ENCODE assay signal across 1 cellular context in genomic region chr10:5896765-5897340, GRCh38.
TF ChIP-seq lines count a peak whose summit lies in the region.

No MANE protein-coding gene starts in this region.

TF ChIP-seq in K562, 482 proteins besides CTCF, POLR2A, EP300 and RAD21 (continues in another document):
- TF ChIP-seq KLF6 (CRISPR knock-in tag; IDR thresholded peaks at IDR 0.05; ENCODE audit: borderline replicate concordance) = no peak
- TF ChIP-seq ZMIZ1 (IDR thresholded peaks at IDR 0.05; ENCODE audit: low read depth in 2 of 2, low read length in 2 of 2) = no peak
- no peak for TF ChIP-seq BDP1 (IDR thresholded peaks at IDR 0.05; ENCODE audit: insufficient read depth, insufficient read length)
- no peak for TF ChIP-seq GMEB1 (CRISPR knock-in tag; IDR thresholded peaks at IDR 0.05)
- TF ChIP-seq TAL1 (IDR thresholded peaks at IDR 0.05) = no peak
- TF ChIP-seq MYNN (IDR thresholded peaks at IDR 0.05) = no peak
- TF ChIP-seq MYNN (CRISPR knock-in tag; IDR thresholded peaks at IDR 0.05) = no peak
- no peak for TF ChIP-seq LCOR (CRISPR knock-in tag; IDR thresholded peaks at IDR 0.05)
- TF ChIP-seq ZHX1 (conservative IDR thresholded peaks at IDR 0.05; ENCODE audit: low read length) = no peak
- TF ChIP-seq ZNF124 (CRISPR knock-in tag; IDR thresholded peaks at IDR 0.05) = no peak
- no peak for TF ChIP-seq TEAD1 (CRISPR knock-in tag; IDR thresholded peaks at IDR 0.05)
- TF ChIP-seq LARP7 (IDR thresholded peaks at IDR 0.05) = no peak
- TF ChIP-seq CCNT2 (IDR thresholded peaks at IDR 0.05; ENCODE audit: borderline replicate concordance, extremely low read depth, insufficient read length, low read depth, low read length) = no peak
- TF ChIP-seq RFX7 (CRISPR knock-in tag; IDR thresholded peaks at IDR 0.05) = no peak
- no peak for TF ChIP-seq ARID3B (CRISPR knock-in tag; IDR thresholded peaks at IDR 0.05; ENCODE audit: borderline replicate concordance)
- no peak for TF ChIP-seq ZNF143 (CRISPR knock-in tag; IDR thresholded peaks at IDR 0.05)
- TF ChIP-seq TEAD4 (IDR thresholded peaks at IDR 0.05; ENCODE audit: low read length) = no peak; the same call in 1 of the 2 replicates
- no peak for TF ChIP-seq TEAD4 (CRISPR knock-in tag; IDR thresholded peaks at IDR 0.05; ENCODE audit: borderline replicate concordance)
- no peak for TF ChIP-seq RBFOX2 (IDR thresholded peaks at IDR 0.05; ENCODE audit: low read depth, low read length)
- TF ChIP-seq OTX1 (CRISPR knock-in tag; IDR thresholded peaks at IDR 0.05) = no peak
- TF ChIP-seq CREM (IDR thresholded peaks at IDR 0.05; ENCODE audit: low read depth) = no peak
- no peak for TF ChIP-seq ZNF41 (CRISPR knock-in tag; conservative IDR thresholded peaks at IDR 0.05)
- TF ChIP-seq ZNF449 (CRISPR knock-in tag; IDR thresholded peaks at IDR 0.05) = no peak
- no peak for TF ChIP-seq ZFP30 (CRISPR knock-in tag; IDR thresholded peaks at IDR 0.05; ENCODE audit: borderline replicate concordance)
- no peak for TF ChIP-seq ATF1 (CRISPR knock-in tag; IDR thresholded peaks at IDR 0.05)
- 0 out of 2 replicates have a peak, but pooled peaks have one; percentile 22 for TF ChIP-seq ATF1 (tag; IDR thresholded peaks at IDR 0.05)
- TF ChIP-seq MEIS2 (IDR thresholded peaks at IDR 0.05; ENCODE audit: partially characterized antibody) = peak; percentile 46
- no peak for TF ChIP-seq ID3 (CRISPR knock-in tag; IDR thresholded peaks at IDR 0.05)
- TF ChIP-seq ID3 (tag; IDR thresholded peaks at IDR 0.05) = no peak
- no peak for TF ChIP-seq KDM1A (IDR thresholded peaks at IDR 0.05)
- TF ChIP-seq PHF8 (IDR thresholded peaks at IDR 0.05; ENCODE audit: borderline replicate concordance, low read length) = no peak
- no peak for TF ChIP-seq E2F3 (CRISPR knock-in tag; IDR thresholded peaks at IDR 0.05)
- TF ChIP-seq GATA2 (CRISPR knock-in tag; IDR thresholded peaks at IDR 0.05) = no peak
- TF ChIP-seq SP1 (CRISPR knock-in tag; IDR thresholded peaks at IDR 0.05) = no peak
- peak; percentile 17; the same call in 1 of the 2 replicates for TF ChIP-seq SMARCA4 (IDR thresholded peaks at IDR 0.05)
- 0 out of 4 replicates have a peak, but pooled peaks of 1 of the 2 experiments have one; percentile 12 for TF ChIP-seq SRF (CRISPR knock-in tag; IDR thresholded peaks at IDR 0.05)
- peak; percentile 65 for TF ChIP-seq RFX5 (IDR thresholded peaks at IDR 0.05; ENCODE audit: low read depth, low read length)
- TF ChIP-seq THRAP3 (IDR thresholded peaks at IDR 0.05; ENCODE audit: borderline replicate concordance) = no peak
- no peak for TF ChIP-seq ZNF696 (CRISPR knock-in tag; conservative IDR thresholded peaks at IDR 0.05)
- TF ChIP-seq UBTF (IDR thresholded peaks at IDR 0.05; ENCODE audit: borderline replicate concordance in 1 of 2, low read depth in 2 of 2, low read length in 2 of 2) = no peak
- TF ChIP-seq HNRNPL (IDR thresholded peaks at IDR 0.05; ENCODE audit: low read depth, low read length) = no peak
- no peak for TF ChIP-seq TCF15 (CRISPR knock-in tag; IDR thresholded peaks at IDR 0.05)
- TF ChIP-seq ZNF23 (CRISPR knock-in tag; IDR thresholded peaks at IDR 0.05) = no peak
- TF ChIP-seq FOXJ2 (tag; IDR thresholded peaks at IDR 0.05) = no peak
- no peak for TF ChIP-seq CHCHD3 (CRISPR knock-in tag; IDR thresholded peaks at IDR 0.05)
- no peak for TF ChIP-seq ETV6 (IDR thresholded peaks at IDR 0.05; ENCODE audit: borderline replicate concordance in 1 of 2, low read depth in 2 of 2, low read length in 1 of 2)
- TF ChIP-seq ETV6 (CRISPR knock-in tag; IDR thresholded peaks at IDR 0.05; ENCODE audit: borderline replicate concordance) = no peak
- no peak for TF ChIP-seq SIX5 (IDR thresholded peaks at IDR 0.05; ENCODE audit: borderline replicate concordance in 1 of 2, insufficient read depth in 1 of 2, low read depth in 1 of 2, low read length in 2 of 2)
- no peak for TF ChIP-seq NR2F6 (CRISPR knock-in tag; IDR thresholded peaks at IDR 0.05)
- no peak for TF ChIP-seq TGIF2 (CRISPR knock-in tag; IDR thresholded peaks at IDR 0.05)
- no peak for TF ChIP-seq CREB1 (IDR thresholded peaks at IDR 0.05)
- no peak for TF ChIP-seq CREB1 (CRISPR knock-in tag; IDR thresholded peaks at IDR 0.05)
- no peak for TF ChIP-seq RBM22 (IDR thresholded peaks at IDR 0.05; ENCODE audit: low read depth, low read length, poor library complexity, severe bottlenecking)
- no peak for TF ChIP-seq TCF3 (CRISPR knock-in tag; IDR thresholded peaks at IDR 0.05)
- no peak for TF ChIP-seq IRF9 (tag; IDR thresholded peaks at IDR 0.05)
